Comparison of ENCODE assay signal across 1 cellular context in genomic region chr4:10456270-10457254, GRCh38.
TF ChIP-seq lines count a peak whose summit lies in the region.

No MANE protein-coding gene starts in this region.

TF ChIP-seq in K562, 482 proteins besides CTCF, POLR2A, EP300 and RAD21 (continued from another document and continues in another):
- no peak for TF ChIP-seq RCOR1 (IDR thresholded peaks at IDR 0.05; ENCODE audit: borderline replicate concordance in 1 of 2, low read depth in 2 of 2, low read length in 2 of 2)
- TF ChIP-seq, protein P1, sequence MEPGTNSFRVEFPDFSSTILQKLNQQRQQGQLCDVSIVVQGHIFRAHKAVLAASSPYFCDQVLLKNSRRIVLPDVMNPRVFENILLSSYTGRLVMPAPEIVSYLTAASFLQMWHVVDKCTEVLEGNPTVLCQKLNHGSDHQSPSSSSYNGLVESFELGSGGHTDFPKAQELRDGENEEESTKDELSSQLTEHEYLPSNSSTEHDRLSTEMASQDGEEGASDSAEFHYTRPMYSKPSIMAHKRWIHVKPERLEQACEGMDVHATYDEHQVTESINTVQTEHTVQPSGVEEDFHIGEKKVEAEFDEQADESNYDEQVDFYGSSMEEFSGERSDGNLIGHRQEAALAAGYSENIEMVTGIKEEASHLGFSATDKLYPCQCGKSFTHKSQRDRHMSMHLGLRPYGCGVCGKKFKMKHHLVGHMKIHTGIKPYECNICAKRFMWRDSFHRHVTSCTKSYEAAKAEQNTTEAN (CRISPR knock-in tag; IDR thresholded peaks at IDR 0.05) = no peak
- TF ChIP-seq, protein P2, sequence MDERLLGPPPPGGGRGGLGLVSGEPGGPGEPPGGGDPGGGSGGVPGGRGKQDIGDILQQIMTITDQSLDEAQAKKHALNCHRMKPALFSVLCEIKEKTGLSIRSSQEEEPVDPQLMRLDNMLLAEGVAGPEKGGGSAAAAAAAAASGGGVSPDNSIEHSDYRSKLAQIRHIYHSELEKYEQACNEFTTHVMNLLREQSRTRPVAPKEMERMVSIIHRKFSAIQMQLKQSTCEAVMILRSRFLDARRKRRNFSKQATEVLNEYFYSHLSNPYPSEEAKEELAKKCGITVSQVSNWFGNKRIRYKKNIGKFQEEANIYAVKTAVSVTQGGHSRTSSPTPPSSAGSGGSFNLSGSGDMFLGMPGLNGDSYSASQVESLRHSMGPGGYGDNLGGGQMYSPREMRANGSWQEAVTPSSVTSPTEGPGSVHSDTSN (CRISPR knock-in tag; IDR thresholded peaks at IDR 0.05; ENCODE audit: low read depth) = no peak
- TF ChIP-seq, protein P2 (tag; conservative IDR thresholded peaks at IDR 0.05; ENCODE audit: low read depth) = no peak
- no peak for TF ChIP-seq JUNB (CRISPR knock-in tag; conservative IDR thresholded peaks at IDR 0.05)
- no peak for TF ChIP-seq ZNF384 (IDR thresholded peaks at IDR 0.05; ENCODE audit: low read depth, low read length)
- no peak for TF ChIP-seq BHLHE40 (IDR thresholded peaks at IDR 0.05; ENCODE audit: low read length)
- TF ChIP-seq FUS (optimal IDR thresholded peaks at IDR 0.05; ENCODE audit: low read depth, low read length) = no peak
- TF ChIP-seq KLF16 (IDR thresholded peaks at IDR 0.05) = no peak
- no peak for TF ChIP-seq FOXM1 (IDR thresholded peaks at IDR 0.05; ENCODE audit: low read depth)
- no peak for TF ChIP-seq FOXM1 (CRISPR knock-in tag; IDR thresholded peaks at IDR 0.05; ENCODE audit: low read depth)
- no peak for TF ChIP-seq KLF13 (tag; IDR thresholded peaks at IDR 0.05; ENCODE audit: borderline replicate concordance, low read depth)
- TF ChIP-seq, protein P3, sequence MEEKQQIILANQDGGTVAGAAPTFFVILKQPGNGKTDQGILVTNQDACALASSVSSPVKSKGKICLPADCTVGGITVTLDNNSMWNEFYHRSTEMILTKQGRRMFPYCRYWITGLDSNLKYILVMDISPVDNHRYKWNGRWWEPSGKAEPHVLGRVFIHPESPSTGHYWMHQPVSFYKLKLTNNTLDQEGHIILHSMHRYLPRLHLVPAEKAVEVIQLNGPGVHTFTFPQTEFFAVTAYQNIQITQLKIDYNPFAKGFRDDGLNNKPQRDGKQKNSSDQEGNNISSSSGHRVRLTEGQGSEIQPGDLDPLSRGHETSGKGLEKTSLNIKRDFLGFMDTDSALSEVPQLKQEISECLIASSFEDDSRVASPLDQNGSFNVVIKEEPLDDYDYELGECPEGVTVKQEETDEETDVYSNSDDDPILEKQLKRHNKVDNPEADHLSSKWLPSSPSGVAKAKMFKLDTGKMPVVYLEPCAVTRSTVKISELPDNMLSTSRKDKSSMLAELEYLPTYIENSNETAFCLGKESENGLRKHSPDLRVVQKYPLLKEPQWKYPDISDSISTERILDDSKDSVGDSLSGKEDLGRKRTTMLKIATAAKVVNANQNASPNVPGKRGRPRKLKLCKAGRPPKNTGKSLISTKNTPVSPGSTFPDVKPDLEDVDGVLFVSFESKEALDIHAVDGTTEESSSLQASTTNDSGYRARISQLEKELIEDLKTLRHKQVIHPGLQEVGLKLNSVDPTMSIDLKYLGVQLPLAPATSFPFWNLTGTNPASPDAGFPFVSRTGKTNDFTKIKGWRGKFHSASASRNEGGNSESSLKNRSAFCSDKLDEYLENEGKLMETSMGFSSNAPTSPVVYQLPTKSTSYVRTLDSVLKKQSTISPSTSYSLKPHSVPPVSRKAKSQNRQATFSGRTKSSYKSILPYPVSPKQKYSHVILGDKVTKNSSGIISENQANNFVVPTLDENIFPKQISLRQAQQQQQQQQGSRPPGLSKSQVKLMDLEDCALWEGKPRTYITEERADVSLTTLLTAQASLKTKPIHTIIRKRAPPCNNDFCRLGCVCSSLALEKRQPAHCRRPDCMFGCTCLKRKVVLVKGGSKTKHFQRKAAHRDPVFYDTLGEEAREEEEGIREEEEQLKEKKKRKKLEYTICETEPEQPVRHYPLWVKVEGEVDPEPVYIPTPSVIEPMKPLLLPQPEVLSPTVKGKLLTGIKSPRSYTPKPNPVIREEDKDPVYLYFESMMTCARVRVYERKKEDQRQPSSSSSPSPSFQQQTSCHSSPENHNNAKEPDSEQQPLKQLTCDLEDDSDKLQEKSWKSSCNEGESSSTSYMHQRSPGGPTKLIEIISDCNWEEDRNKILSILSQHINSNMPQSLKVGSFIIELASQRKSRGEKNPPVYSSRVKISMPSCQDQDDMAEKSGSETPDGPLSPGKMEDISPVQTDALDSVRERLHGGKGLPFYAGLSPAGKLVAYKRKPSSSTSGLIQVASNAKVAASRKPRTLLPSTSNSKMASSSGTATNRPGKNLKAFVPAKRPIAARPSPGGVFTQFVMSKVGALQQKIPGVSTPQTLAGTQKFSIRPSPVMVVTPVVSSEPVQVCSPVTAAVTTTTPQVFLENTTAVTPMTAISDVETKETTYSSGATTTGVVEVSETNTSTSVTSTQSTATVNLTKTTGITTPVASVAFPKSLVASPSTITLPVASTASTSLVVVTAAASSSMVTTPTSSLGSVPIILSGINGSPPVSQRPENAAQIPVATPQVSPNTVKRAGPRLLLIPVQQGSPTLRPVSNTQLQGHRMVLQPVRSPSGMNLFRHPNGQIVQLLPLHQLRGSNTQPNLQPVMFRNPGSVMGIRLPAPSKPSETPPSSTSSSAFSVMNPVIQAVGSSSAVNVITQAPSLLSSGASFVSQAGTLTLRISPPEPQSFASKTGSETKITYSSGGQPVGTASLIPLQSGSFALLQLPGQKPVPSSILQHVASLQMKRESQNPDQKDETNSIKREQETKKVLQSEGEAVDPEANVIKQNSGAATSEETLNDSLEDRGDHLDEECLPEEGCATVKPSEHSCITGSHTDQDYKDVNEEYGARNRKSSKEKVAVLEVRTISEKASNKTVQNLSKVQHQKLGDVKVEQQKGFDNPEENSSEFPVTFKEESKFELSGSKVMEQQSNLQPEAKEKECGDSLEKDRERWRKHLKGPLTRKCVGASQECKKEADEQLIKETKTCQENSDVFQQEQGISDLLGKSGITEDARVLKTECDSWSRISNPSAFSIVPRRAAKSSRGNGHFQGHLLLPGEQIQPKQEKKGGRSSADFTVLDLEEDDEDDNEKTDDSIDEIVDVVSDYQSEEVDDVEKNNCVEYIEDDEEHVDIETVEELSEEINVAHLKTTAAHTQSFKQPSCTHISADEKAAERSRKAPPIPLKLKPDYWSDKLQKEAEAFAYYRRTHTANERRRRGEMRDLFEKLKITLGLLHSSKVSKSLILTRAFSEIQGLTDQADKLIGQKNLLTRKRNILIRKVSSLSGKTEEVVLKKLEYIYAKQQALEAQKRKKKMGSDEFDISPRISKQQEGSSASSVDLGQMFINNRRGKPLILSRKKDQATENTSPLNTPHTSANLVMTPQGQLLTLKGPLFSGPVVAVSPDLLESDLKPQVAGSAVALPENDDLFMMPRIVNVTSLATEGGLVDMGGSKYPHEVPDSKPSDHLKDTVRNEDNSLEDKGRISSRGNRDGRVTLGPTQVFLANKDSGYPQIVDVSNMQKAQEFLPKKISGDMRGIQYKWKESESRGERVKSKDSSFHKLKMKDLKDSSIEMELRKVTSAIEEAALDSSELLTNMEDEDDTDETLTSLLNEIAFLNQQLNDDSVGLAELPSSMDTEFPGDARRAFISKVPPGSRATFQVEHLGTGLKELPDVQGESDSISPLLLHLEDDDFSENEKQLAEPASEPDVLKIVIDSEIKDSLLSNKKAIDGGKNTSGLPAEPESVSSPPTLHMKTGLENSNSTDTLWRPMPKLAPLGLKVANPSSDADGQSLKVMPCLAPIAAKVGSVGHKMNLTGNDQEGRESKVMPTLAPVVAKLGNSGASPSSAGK (IDR thresholded peaks at IDR 0.05) = peak; percentile 89
- TF ChIP-seq TAF9B (IDR thresholded peaks at IDR 0.05; ENCODE audit: partially characterized antibody) = no peak
- TF ChIP-seq MCM5 (IDR thresholded peaks at IDR 0.05; ENCODE audit: low read depth) = no peak
- TF ChIP-seq TAF15 (IDR thresholded peaks at IDR 0.05; ENCODE audit: low read depth, low read length) = no peak
- TF ChIP-seq HBP1 (CRISPR knock-in tag; IDR thresholded peaks at IDR 0.05) = no peak
- TF ChIP-seq DNMT1 (IDR thresholded peaks at IDR 0.05) = no peak
- no peak for TF ChIP-seq SRSF1 (IDR thresholded peaks at IDR 0.05; ENCODE audit: low read depth, low read length)
- TF ChIP-seq CEBPB (tag; IDR thresholded peaks at IDR 0.05) = no peak
- TF ChIP-seq CHD7 (IDR thresholded peaks at IDR 0.05; ENCODE audit: low read depth, low read length) = no peak
- TF ChIP-seq SMARCA4 (IDR thresholded peaks at IDR 0.05) = peak; percentile 55; the same call in 1 of the 2 replicates
- no peak for TF ChIP-seq DMBX1 (CRISPR knock-in tag; IDR thresholded peaks at IDR 0.05; ENCODE audit: borderline replicate concordance)
- no peak for TF ChIP-seq ZNF347 (CRISPR knock-in tag; IDR thresholded peaks at IDR 0.05; ENCODE audit: low read depth)
- TF ChIP-seq, protein P4, sequence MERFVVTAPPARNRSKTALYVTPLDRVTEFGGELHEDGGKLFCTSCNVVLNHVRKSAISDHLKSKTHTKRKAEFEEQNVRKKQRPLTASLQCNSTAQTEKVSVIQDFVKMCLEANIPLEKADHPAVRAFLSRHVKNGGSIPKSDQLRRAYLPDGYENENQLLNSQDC (CRISPR knock-in tag; IDR thresholded peaks at IDR 0.05) = no peak
